In the genomic region with DNA sequence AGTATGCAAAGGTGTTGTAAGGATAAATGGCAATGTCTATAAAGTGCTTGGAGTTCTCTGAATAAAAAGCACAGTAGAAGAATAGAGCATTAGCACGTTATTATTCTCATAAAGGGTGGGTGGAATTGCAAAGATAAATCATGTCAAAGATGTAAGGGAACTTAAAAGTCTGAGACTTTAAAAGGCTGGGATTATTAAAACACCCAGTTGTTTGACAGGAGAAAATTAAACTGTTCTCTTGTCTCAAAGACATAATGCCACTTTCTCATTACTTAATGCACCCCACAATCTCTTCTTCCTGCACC, we compare ENCODE assay signal across 28 cellular contexts.
"Had no signal": no experiment of that assay in that cellular context is flagged by ENCODE, and none has a peak within 500 bp of the region (broad histone marks: within the 10 kb centered on the region; RNA-seq: fewer than 3 reads in every experiment).

No MANE protein-coding gene starts in this region.

- H3K4me1 ChIP-seq: stomach, suprapubic skin, testis, tibial artery, tibial nerve, transverse colon, upper lobe of right lung, uterus, vagina had no signal

- ATAC-seq: stimulated activated effector memory CD8-positive, alpha-beta T cell treated with anti-CD3 and anti-CD28 coated beads, Interleukin-12 subunit alpha, Interleukin-12 subunit beta, amount 100 ng/mL, for 72 hours; stimulated activated memory B cell treated with anti-CD40 and anti-IgM and Interleukin-4, amounts not matched to agents 10 μg/mL and 1 μg/mL and 100 μg/mL, for 72 hours; stimulated activated naive B cell treated with anti-CD40 and anti-IgM and Interleukin-4, amounts not matched to agents 10 μg/mL and 1 μg/mL and 100 μg/mL, for 72 hours; stimulated activated naive CD8-positive, alpha-beta T cell treated with anti-CD3 and anti-CD28 coated beads, Interleukin-15, amount 100 ng/mL, for 72 hours; stimulated activated naive CD8-positive, alpha-beta T cell treated with anti-CD3 and anti-CD28 coated beads, Interleukin-15, Interleukin-2, amounts not matched to agents 100 U/mL and 50 U/mL, for 24 hours; upper lobe of right lung had no signal

- H3K27ac ChIP-seq: stomach, suprapubic skin, testis, thoracic aorta, thyroid gland, tibial artery, tibial nerve, transverse colon, upper lobe of left lung, upper lobe of right lung, uterus, vagina had no signal

- H3K4me1 Mint-ChIP-seq: stimulated activated effector memory CD8-positive, alpha-beta T cell treated with anti-CD3 and anti-CD28 coated beads, Interleukin-12 subunit alpha, Interleukin-12 subunit beta, amount 100 ng/mL, for 72 hours; stimulated activated memory B cell treated with anti-CD40 and anti-IgM and Interleukin-4, amounts not matched to agents 10 μg/mL and 1 μg/mL and 100 μg/mL, for 72 hours; stimulated activated naive B cell treated with anti-CD40 and anti-IgM and Interleukin-4, amounts not matched to agents 10 μg/mL and 1 μg/mL and 100 μg/mL, for 72 hours; stimulated activated naive CD8-positive, alpha-beta T cell treated with anti-CD3 and anti-CD28 coated beads, Interleukin-15, amount 100 ng/mL, for 72 hours had no signal

- H3K4me3 Mint-ChIP-seq: stimulated activated effector memory CD8-positive, alpha-beta T cell treated with anti-CD3 and anti-CD28 coated beads, Interleukin-12 subunit alpha, Interleukin-12 subunit beta, amount 100 ng/mL, for 72 hours; stimulated activated memory B cell treated with anti-CD40 and anti-IgM and Interleukin-4, amounts not matched to agents 10 μg/mL and 1 μg/mL and 100 μg/mL, for 72 hours; stimulated activated naive B cell treated with anti-CD40 and anti-IgM and Interleukin-4, amounts not matched to agents 10 μg/mL and 1 μg/mL and 100 μg/mL, for 72 hours; stimulated activated naive CD8-positive, alpha-beta T cell treated with anti-CD3 and anti-CD28 coated beads, Interleukin-15, amount 100 ng/mL, for 72 hours; stimulated activated naive CD8-positive, alpha-beta T cell treated with anti-CD3 and anti-CD28 coated beads, Interleukin-15, Interleukin-2, amounts not matched to agents 100 ng/mL and 50 ng/mL, for 24 hours; type B pancreatic cell had no signal

- H3K27me3 Mint-ChIP-seq: stimulated activated memory B cell treated with anti-CD40 and anti-IgM and Interleukin-4, amounts not matched to agents 10 μg/mL and 1 μg/mL and 100 μg/mL, for 72 hours; stimulated activated naive B cell treated with anti-CD40 and anti-IgM and Interleukin-4, amounts not matched to agents 10 μg/mL and 1 μg/mL and 100 μg/mL, for 72 hours; stimulated activated naive CD8-positive, alpha-beta T cell treated with anti-CD3 and anti-CD28 coated beads, Interleukin-15, amount 100 ng/mL, for 72 hours; stimulated activated naive CD8-positive, alpha-beta T cell treated with anti-CD3 and anti-CD28 coated beads, Interleukin-15, Interleukin-2, amounts not matched to agents 100 ng/mL and 50 ng/mL, for 24 hours had no signal

- H3K36me3 ChIP-seq: stomach, suprapubic skin, thoracic aorta, thyroid gland, tibial artery, tibial nerve, transverse colon, upper lobe of left lung, upper lobe of right lung, uterus, vagina had no signal

- DNase-seq: stimulated activated CD4-positive, alpha-beta T cell treated with anti-CD3 and anti-CD28 coated beads, Interleukin-2, amount 100 ng/mL, for 48 hours; stimulated activated CD4-positive, alpha-beta T cell treated with anti-CD3 and anti-CD28 coated beads, Interleukin-4, amount 100 ng/mL, for 1 hour; stimulated activated CD4-positive, alpha-beta T cell treated with anti-CD3 and anti-CD28 coated beads, Interleukin-4, amount 100 ng/mL, for 24 hours; stimulated activated CD4-positive, alpha-beta T cell treated with anti-CD3 and anti-CD28 coated beads, Interleukin-4, amount 100 ng/mL, for 4 hours; stimulated activated CD8-positive, alpha-beta memory T cell treated with anti-CD3 and anti-CD28 coated beads, Interleukin-4, amount 100 ng/mL, for 48 hours; stimulated activated naive B cell treated with anti-CD40 and anti-IgM and Interleukin-4, amounts not matched to agents 10 μg/mL and 1 μg/mL and 100 μg/mL, for 72 hours; stimulated activated naive CD4-positive, alpha-beta T cell; stimulated activated naive CD4-positive, alpha-beta T cell treated with Interleukin-2 at 50 U/mL for 16 hours; stimulated activated naive CD8-positive, alpha-beta T cell treated with anti-CD3 and anti-CD28 coated beads, Interleukin-15, amount 100 ng/mL, for 72 hours; stimulated activated naive CD8-positive, alpha-beta T cell treated with anti-CD3 and anti-CD28 coated beads, Interleukin-15, Interleukin-2, amounts not matched to agents 100 U/mL and 50 U/mL, for 24 hours; stomach; substantia nigra; testis; thyroid gland; tibial artery; transverse colon; upper lobe of left lung; upper lobe of right lung; uterus had no signal

- H3K4me3 ChIP-seq: stomach, suprapubic skin, testis, thoracic aorta, thyroid gland, tibial artery, tibial nerve, transverse colon, upper lobe of left lung, upper lobe of right lung, uterus, vagina had no signal

- H3K36me3 Mint-ChIP-seq: stimulated activated effector memory CD8-positive, alpha-beta T cell treated with anti-CD3 and anti-CD28 coated beads, Interleukin-12 subunit alpha, Interleukin-12 subunit beta, amount 100 ng/mL, for 72 hours; stimulated activated memory B cell treated with anti-CD40 and anti-IgM and Interleukin-4, amounts not matched to agents 10 μg/mL and 1 μg/mL and 100 μg/mL, for 72 hours; stimulated activated naive B cell treated with anti-CD40 and anti-IgM and Interleukin-4, amounts not matched to agents 10 μg/mL and 1 μg/mL and 100 μg/mL, for 72 hours had no signal

- FAIRE-seq: urothelium cell line had no signal

- H3K27ac Mint-ChIP-seq: stimulated activated effector memory CD8-positive, alpha-beta T cell treated with anti-CD3 and anti-CD28 coated beads, Interleukin-12 subunit alpha, Interleukin-12 subunit beta, amount 100 ng/mL, for 72 hours; stimulated activated memory B cell treated with anti-CD40 and anti-IgM and Interleukin-4, amounts not matched to agents 10 μg/mL and 1 μg/mL and 100 μg/mL, for 72 hours; stimulated activated naive B cell treated with anti-CD40 and anti-IgM and Interleukin-4, amounts not matched to agents 10 μg/mL and 1 μg/mL and 100 μg/mL, for 72 hours; stimulated activated naive CD8-positive, alpha-beta T cell treated with anti-CD3 and anti-CD28 coated beads, Interleukin-15, amount 100 ng/mL, for 72 hours; stimulated activated naive CD8-positive, alpha-beta T cell treated with anti-CD3 and anti-CD28 coated beads, Interleukin-15, Interleukin-2, amounts not matched to agents 100 ng/mL and 50 ng/mL, for 24 hours; type B pancreatic cell had no signal

- H3K27me3 ChIP-seq: stomach, suprapubic skin, testis, thyroid gland, tibial artery, tibial nerve, transverse colon, upper lobe of left lung, upper lobe of right lung, uterus, vagina had no signal

- H3K9me3 ChIP-seq: testis, thyroid gland, tibial artery, upper lobe of left lung, upper lobe of right lung, uterus, vagina had no signal
